8 cellular contexts compared by ENCODE assay signal in genomic region chr10:23439452-23439919, GRCh38. TPM values are rescaled to one million over a fixed set of nuclear protein-coding genes. Genes with fewer than 3 reads are reported as not detected.
DNase-seq lines count a peak whose midpoint lies in the region; ATAC-seq, FAIRE-seq and TF ChIP-seq lines count a peak whose summit lies in the region.

No MANE protein-coding gene starts in this region.

- H4K20me1 ChIP-seq in K562 (replicated peaks; ENCODE audit: control insufficient read depth, insufficient read depth, low read length), result no peaks in the 10 kb centered on the region; the same call in 1 of the 2 replicates

- FAIRE-seq in K562 (lab: Jason Lieb, UNC), result no peak

- H3K9me3 Mint-ChIP-seq in Calu3 (ENCODE audit: low read depth, unreplicated experiment), result no peaks in the 10 kb centered on the region

- H3K4me1 Mint-ChIP-seq in Calu3 (ENCODE audit: low read depth, unreplicated experiment), result peaks cover 10% of the 10 kb centered on the region

- TF ChIP-seq EP300 in K562 (IDR thresholded peaks at IDR 0.05; ENCODE audit: low read length) (no peak), transverse colon (IDR thresholded peaks at IDR 0.05; ENCODE audit: low read depth) (no peak)

- H3K4me3 ChIP-seq in HUES64 (ENCODE audit: low read length) (peak overlapping the region; percentile 62), K562 (peak overlapping the region; percentile 77), liver (ENCODE audit: low read depth in 1 of 3, low read length in 3 of 3) (peak overlapping the region; percentile 94 to 99 (median 96)), transverse colon (peak overlapping the region; percentile 86 to 93 (median 89))

- POLR2A ChIA-PET in K562 (lab: Yijun Ruan, JAX), result interaction anchor here (0.6 kb wide), 1 partner anchor 132 kb away, joined by 3 read pairs; no protein-coding TSS in a partner anchor

- CTCF ChIA-PET in Calu3 (lab: Charles Lee), result interaction anchor here (1.6 kb wide), 1 partner anchor 9 kb away, joined by 3 read pairs; no protein-coding TSS in a partner anchor
- CTCF ChIA-PET in K562 (lab: Yijun Ruan, JAX; ENCODE audit: low intra/inter-chr PET ratio), result no interaction called here

- WGBS in HUES64, result under 1% methylated on average over 74 of the region's 74 CpGs
- under 1% methylated on average over 21 of the region's 74 CpGs for WGBS in K562 (ENCODE audit: insufficient coverage, low coverage, missing lambda C conversion rate)
- WGBS in liver, result under 1% methylated on average over 74 of the region's 74 CpGs
- WGBS in transverse colon (ENCODE audit: low coverage in 1 of 2), 2 donors, result 0% methylated on average over 13 of the region's 74 CpGs; no CpG with 5 or more reads in 1 of the 2 donors

- H3K4me3 Mint-ChIP-seq in Calu3 (ENCODE audit: low read depth, unreplicated experiment), result peak overlapping the region; percentile 75

- no peaks in the 10 kb centered on the region for H3K9me3 ChIP-seq in HUES64 (ENCODE audit: insufficient read depth, low read depth, low read length)
- H3K9me3 ChIP-seq in K562 (replicated peaks; ENCODE audit: control insufficient read depth, insufficient read depth, low read depth, low read length), result no peaks in the 10 kb centered on the region
- H3K9me3 ChIP-seq in liver (ENCODE audit: control insufficient read depth in 4 of 4, low read length in 3 of 4), result no peaks in the 10 kb centered on the region
- H3K9me3 ChIP-seq in transverse colon, result no peaks in the 10 kb centered on the region

- intact Hi-C loops in Calu3 (cut with micrococcal nuclease; ENCODE audit: unreplicated experiment), result no loop called here
- intact Hi-C loops in K562 (cut with micrococcal nuclease), result no loop called here
- intact Hi-C loops in transverse colon (cut with DNase I; ENCODE audit: low total_unique reads), result no loop called here

- peak overlapping the region; percentile 72; the same call in 1 of the 2 replicates for H3K4me2 ChIP-seq in K562 (ENCODE audit: insufficient read depth, low read length)

- peak; percentile 7 for ATAC-seq in GM21360 (IDR thresholded peaks at IDR 0.05; ENCODE audit: unreplicated experiment)
- ATAC-seq in K562, result no peak; the same call in 2 of the 3 replicates

- no peaks in the 10 kb centered on the region for H3K9me1 ChIP-seq in K562 (ENCODE audit: control insufficient read depth, insufficient read depth, low read length)

- H3K27ac ChIP-seq in HUES64 (ENCODE audit: low read depth, low read length) (peak overlapping the region; percentile 32; the same call in 1 of the 2 replicates), K562 (ENCODE audit: extremely low read depth, low read depth, low read length) (peak overlapping the region; percentile 65; the same call in 1 of the 3 replicates), liver (ENCODE audit: low read depth in 1 of 2, low read length in 2 of 2) (peak overlapping the region; percentile 92 to 94), transverse colon (peak overlapping the region; percentile 89 to 98 (median 94))

- TF ChIP-seq POLR2A in K562 (conservative IDR thresholded peaks at IDR 0.05), result no peak
- TF ChIP-seq POLR2A in transverse colon (IDR thresholded peaks at IDR 0.05), result no peak

- H3K27ac Mint-ChIP-seq in Calu3 (ENCODE audit: unreplicated experiment), result no peak overlapping the region

- no peaks in the 10 kb centered on the region for H3K27me3 Mint-ChIP-seq in Calu3 (ENCODE audit: unreplicated experiment)

- peaks cover 3% of the 10 kb centered on the region; the same call in 1 of the 3 replicates for H3K79me2 ChIP-seq in K562 (ENCODE audit: control insufficient read depth, insufficient read depth, low read length)

- DNase-seq in Calu3 (peak; percentile 28), K562 (ENCODE audit: extremely low read depth in 1 of 4, low spot score in 3 of 4) (peak; percentile 18 to 42 (median 40)), transverse colon (no peak), GM03348 (ENCODE audit: low spot score) (no peak), cerebellar cortex (ENCODE audit: low spot score) (no peak)

- peaks cover 12% of the 10 kb centered on the region for H3K4me1 ChIP-seq in HUES64 (ENCODE audit: insufficient read depth, low read length)
- H3K4me1 ChIP-seq in K562 (replicated peaks in 1 of 2; ENCODE audit: control insufficient read depth in 2 of 2, insufficient read depth in 2 of 2, low read length in 2 of 2), result peaks cover 0 to 26% of the 10 kb centered on the region in 2 experiments; a peak in 4 of 5 replicates
- H3K4me1 ChIP-seq in liver (ENCODE audit: control insufficient read depth in 4 of 4, insufficient read depth in 4 of 4, low read length in 3 of 4), result peaks cover 10 to 31% (median 19%) of the 10 kb centered on the region in 4 donors
- peaks cover 10 to 29% (median 23%) of the 10 kb centered on the region in 4 donors for H3K4me1 ChIP-seq in transverse colon

- peaks cover 23% of the 10 kb centered on the region for H3K36me3 Mint-ChIP-seq in Calu3 (ENCODE audit: insufficient read depth, unreplicated experiment)

- TF ChIP-seq RAD21 in K562 (CRISPR knock-in tag; conservative IDR thresholded peaks at IDR 0.05 in 1 of 2, IDR thresholded peaks at IDR 0.05 in 1 of 2), result no peak
- no peak for TF ChIP-seq RAD21 in liver (IDR thresholded peaks at IDR 0.05)

- H3K36me3 ChIP-seq in HUES64 (ENCODE audit: insufficient read depth, low read length), result no peaks in the 10 kb centered on the region
- no peaks in the 10 kb centered on the region; the same call in 2 of the 3 replicates for H3K36me3 ChIP-seq in K562 (ENCODE audit: control insufficient read depth, insufficient read depth, low read length)
- H3K36me3 ChIP-seq in liver (ENCODE audit: control insufficient read depth in 4 of 4, insufficient read depth in 3 of 4, low read depth in 1 of 4, low read length in 3 of 4), result no peaks in the 10 kb centered on the region
- H3K36me3 ChIP-seq in transverse colon, result no peaks in the 10 kb centered on the region

- peak overlapping the region; percentile 81 for H2AFZ ChIP-seq in K562 (ENCODE audit: low read depth, low read length)

- in situ Hi-C loops in K562 (cut with MboI), result no loop called here
- in situ Hi-C loops in transverse colon (cut with MboI; ENCODE audit: low pct_ligation_motif_present in 1 of 4, low pct_unique_long_range_greater_than_20kb in 1 of 4, low sequenced_read_pairs in 3 of 4), result no loop called here

- H3K9ac ChIP-seq in HUES64 (ENCODE audit: low read depth, low read length) (peak overlapping the region; percentile 67), K562 (ENCODE audit: insufficient read depth in 1 of 2, low read depth in 2 of 2, low read length in 2 of 2) (peak overlapping the region; percentile 32 to 91; a peak in 3 of 4 replicates), liver (ENCODE audit: low read depth in 1 of 2, low read length in 2 of 2) (peak overlapping the region in 1 of 2 donors; percentile 81)

- H3K27me3 ChIP-seq in HUES64 (ENCODE audit: insufficient read depth, low read length) (peaks cover 17% of the 10 kb centered on the region), K562 (ENCODE audit: control insufficient read depth in 2 of 2, insufficient read depth in 2 of 2, low read length in 2 of 2) (peaks cover 0 to 4% of the 10 kb centered on the region in 2 experiments; a peak in 1 of 5 replicates), liver (ENCODE audit: control insufficient read depth in 4 of 4, insufficient read depth in 4 of 4, low read length in 3 of 4) (no peaks in the 10 kb centered on the region), transverse colon (no peaks in the 10 kb centered on the region)

- no peak for TF ChIP-seq CTCF in Calu3 (IDR thresholded peaks at IDR 0.05; ENCODE audit: unreplicated experiment)
- TF ChIP-seq CTCF in K562 (IDR thresholded peaks at IDR 0.05 in 2 of 3, conservative IDR thresholded peaks at IDR 0.05 in 1 of 3; ENCODE audit: insufficient read depth in 2 of 3, low read depth in 1 of 3, low read length in 3 of 3), result no peak
- no peak for TF ChIP-seq CTCF in liver (IDR thresholded peaks at IDR 0.05; ENCODE audit: low read depth, low read length, missing input control)
- no peak for TF ChIP-seq CTCF in transverse colon (IDR thresholded peaks at IDR 0.05)

- BruUV-seq in Calu3 (replicated peaks; lab: Mats Ljungman, UMichigan) (no TSS peak), K562 (replicated peaks; lab: Mats Ljungman, UMichigan) (no TSS peak)

TF ChIP-seq in liver, 16 proteins besides CTCF, POLR2A, EP300 and RAD21 (continues in another document):
- TF ChIP-seq HNF4A (conservative IDR thresholded peaks at IDR 0.05) (no peak), SP1 (IDR thresholded peaks at IDR 0.05) (no peak), FOXA2 (IDR thresholded peaks at IDR 0.05) (no peak), RXRA (IDR thresholded peaks at IDR 0.05) (no peak), TAF1 (conservative IDR thresholded peaks at IDR 0.05) (no peak), FOXA1 (IDR thresholded peaks at IDR 0.05) (no peak)

RNA-seq across cellular contexts. Expression of gene OTUD1, which starts 0.6 kb away (rescaled TPM):
- total RNA-seq in Calu3 (2022), result 8.0 and 10.4 TPM in 2 replicates
- 2.4 TPM for polyA plus RNA-seq in HUES64 (2013, experiment 1 of 2)
- 3.0 TPM for polyA plus RNA-seq in HUES64 (2013, experiment 2 of 2)
- 0.58 and 1.4 TPM in 2 replicates for total RNA-seq in K562 (2011; cell fraction: chromatin; rRNA removed; ENCODE audit: low replicate concordance)
- 0.83 and 0.92 TPM in 2 replicates for total RNA-seq in K562 (2011; cell fraction: nucleolus; rRNA removed)
- 1.2 TPM in 2 replicates for total RNA-seq in K562 (2011; cell fraction: nucleoplasm; rRNA removed)
- total RNA-seq in K562 (2014; rRNA removed), result 0.94 and 1.0 TPM in 2 replicates
- total RNA-seq in K562 (2014; rRNA removed; fragmentation: Illumina TruSeq; extraction: Trizol), result 1.1 and 1.2 TPM in 2 replicates
- 0.76 and 0.94 TPM in 2 replicates for total RNA-seq in K562 (2015; rRNA removed; fragmentation: Illumina TruSeq; extraction: Trizol)
- total RNA-seq in K562 (2021), result 1.8 and 2.0 TPM in 2 replicates
- polyA plus RNA-seq in K562 (2011; rRNA removed), result 0.43 and 0.49 TPM in 2 replicates
- polyA plus RNA-seq in K562 (2011; cell fraction: cytosol; rRNA removed), result 0.21 and 0.38 TPM in 2 replicates
- 0.30 and 0.60 TPM in 2 replicates for polyA plus RNA-seq in K562 (2011; cell fraction: nucleus; rRNA removed)
- 0.95 and 2.5 TPM in 2 replicates for polyA plus RNA-seq in K562 (2012)
- 0.45 and 0.62 TPM in 2 replicates for polyA plus RNA-seq in K562 (2014; fragmentation: Illumina TruSeq; extraction: Trizol)
- polyA plus RNA-seq in K562 (2014; fragmentation: Nextera tagmentation; extraction: Ambion mirVana), result under 1 TPM; 0.29 to 0.31 TPM
- polyA plus RNA-seq in K562 (2014; rRNA removed), result 0.49 and 0.94 TPM in 2 replicates
- polyA minus RNA-seq in K562 (2011; rRNA and poly(A)+ RNA removed), result 0.93 and 0.98 TPM in 2 replicates
- polyA minus RNA-seq in K562 (2011; cell fraction: cytosol; rRNA and poly(A)+ RNA removed), result 0.67 and 0.82 TPM in 2 replicates
- polyA minus RNA-seq in K562 (2011; cell fraction: nucleus; rRNA and poly(A)+ RNA removed), result 0.67 and 1.00 TPM in 2 replicates
- 1 to 10 TPM; 3.4 to 5.9 TPM for total RNA-seq in liver
- 1 to 10 TPM; 1.5 to 2.3 TPM for polyA plus RNA-seq in liver
- 10 to 100 TPM; 12.3 to 18.0 (median 16.9) TPM for total RNA-seq in transverse colon

Comparison
In these comparisons a context has a peak if more than half of its experiments do, and no peak if none do; other contexts are left out.
1. DNase-seq: peak in Calu3 (single experiment) and K562 (4 of 4); none in transverse colon (single experiment), GM03348 (single experiment) and cerebellar cortex (single experiment).
2. H3K27ac ChIP-seq: peak in every context shown above with its lines; median percentile 94 in transverse colon; 93 in liver; 65 in K562; 32 in HUES64.
3. Peak in every context shown above with its lines, with median percentiles within 50 percentile points of each other: H3K4me3 ChIP-seq.